2 cellular contexts compared by ENCODE assay signal in genomic region chr17:35195062-35195461, GRCh38. TPM values are rescaled to one million over a fixed set of nuclear protein-coding genes. Genes with fewer than 3 reads are reported as not detected.
"Had no signal": no experiment of that assay in that cellular context is flagged by ENCODE, and none has a peak within 500 bp of the region (broad histone marks: within the 10 kb centered on the region; RNA-seq: fewer than 3 reads in every experiment).

No MANE protein-coding gene starts in this region.

RNA-seq across cellular contexts. Expression of gene SLC35G3, which starts 0.9 kb away (rescaled TPM):
- total RNA-seq: G401, GM12878 had no signal
- polyA plus RNA-seq: GM12878 had no signal

RNA-seq across cellular contexts. Expression of gene UNC45B, which starts 47.4 kb away (rescaled TPM):
- total RNA-seq: G401, GM12878 had no signal
